ENCODE assay signal across 1 cellular context in the genomic region with DNA sequence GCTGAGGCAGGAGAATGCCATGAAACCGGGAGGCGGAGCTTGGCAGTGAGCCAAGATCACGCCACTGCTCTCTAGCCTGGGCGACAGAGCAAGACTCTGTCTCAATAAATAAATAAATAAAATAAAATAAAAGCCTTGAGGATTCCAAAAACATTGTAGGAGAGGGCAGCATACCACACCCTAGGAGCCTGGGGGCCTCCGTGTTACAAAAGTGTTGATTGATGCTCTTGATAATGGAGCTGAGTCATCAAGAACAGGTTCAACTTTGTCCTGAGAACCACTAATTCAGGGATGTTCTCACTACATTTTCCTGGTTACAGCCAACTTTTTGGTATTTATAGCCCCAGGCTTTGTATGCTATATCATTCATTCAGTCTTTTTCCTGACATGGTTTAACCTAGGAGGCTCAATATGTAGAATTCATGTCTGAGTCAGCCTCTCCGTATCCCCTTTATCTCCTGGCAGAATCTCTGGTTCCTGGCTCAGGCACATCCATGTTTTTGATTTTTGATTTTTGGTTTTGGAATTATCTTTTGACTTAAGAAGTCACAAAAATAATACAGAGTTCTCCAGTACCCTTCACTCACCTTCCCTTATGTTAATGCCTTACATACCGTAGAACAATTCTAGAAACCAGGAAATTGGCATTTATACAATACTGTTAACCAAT.
TF ChIP-seq lines count a peak whose summit lies in the region.

No MANE protein-coding gene starts in this region.

TF ChIP-seq in GM23338, 12 proteins besides CTCF, POLR2A, EP300 and RAD21 (continued from another document):
- TF ChIP-seq, protein P1, sequence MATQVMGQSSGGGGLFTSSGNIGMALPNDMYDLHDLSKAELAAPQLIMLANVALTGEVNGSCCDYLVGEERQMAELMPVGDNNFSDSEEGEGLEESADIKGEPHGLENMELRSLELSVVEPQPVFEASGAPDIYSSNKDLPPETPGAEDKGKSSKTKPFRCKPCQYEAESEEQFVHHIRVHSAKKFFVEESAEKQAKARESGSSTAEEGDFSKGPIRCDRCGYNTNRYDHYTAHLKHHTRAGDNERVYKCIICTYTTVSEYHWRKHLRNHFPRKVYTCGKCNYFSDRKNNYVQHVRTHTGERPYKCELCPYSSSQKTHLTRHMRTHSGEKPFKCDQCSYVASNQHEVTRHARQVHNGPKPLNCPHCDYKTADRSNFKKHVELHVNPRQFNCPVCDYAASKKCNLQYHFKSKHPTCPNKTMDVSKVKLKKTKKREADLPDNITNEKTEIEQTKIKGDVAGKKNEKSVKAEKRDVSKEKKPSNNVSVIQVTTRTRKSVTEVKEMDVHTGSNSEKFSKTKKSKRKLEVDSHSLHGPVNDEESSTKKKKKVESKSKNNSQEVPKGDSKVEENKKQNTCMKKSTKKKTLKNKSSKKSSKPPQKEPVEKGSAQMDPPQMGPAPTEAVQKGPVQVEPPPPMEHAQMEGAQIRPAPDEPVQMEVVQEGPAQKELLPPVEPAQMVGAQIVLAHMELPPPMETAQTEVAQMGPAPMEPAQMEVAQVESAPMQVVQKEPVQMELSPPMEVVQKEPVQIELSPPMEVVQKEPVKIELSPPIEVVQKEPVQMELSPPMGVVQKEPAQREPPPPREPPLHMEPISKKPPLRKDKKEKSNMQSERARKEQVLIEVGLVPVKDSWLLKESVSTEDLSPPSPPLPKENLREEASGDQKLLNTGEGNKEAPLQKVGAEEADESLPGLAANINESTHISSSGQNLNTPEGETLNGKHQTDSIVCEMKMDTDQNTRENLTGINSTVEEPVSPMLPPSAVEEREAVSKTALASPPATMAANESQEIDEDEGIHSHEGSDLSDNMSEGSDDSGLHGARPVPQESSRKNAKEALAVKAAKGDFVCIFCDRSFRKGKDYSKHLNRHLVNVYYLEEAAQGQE (IDR thresholded peaks at IDR 0.05; ENCODE audit: unreplicated experiment): no peak
- TF ChIP-seq ZNF331 (CRISPR knock-in tag; IDR thresholded peaks at IDR 0.05; ENCODE audit: low read depth) (no peak), JUNB (IDR thresholded peaks at IDR 0.05; ENCODE audit: unreplicated experiment) (no peak), STAT1 (IDR thresholded peaks at IDR 0.05; ENCODE audit: unreplicated experiment) (no peak), ZNF114 (CRISPR knock-in tag; IDR thresholded peaks at IDR 0.05) (no peak), EZH2 (IDR thresholded peaks at IDR 0.05; ENCODE audit: low read depth, unreplicated experiment) (no peak)
